In genomic region chr17:67443931-67444597, GRCh38 we compare ENCODE assay signal across 11 cellular contexts.
DNase-seq lines count a peak whose midpoint lies in the region; ATAC-seq and TF ChIP-seq lines count a peak whose summit lies in the region.
"Had no signal": no experiment of that assay in that cellular context is flagged by ENCODE, and none has a peak within 500 bp of the region (broad histone marks: within the 10 kb centered on the region; RNA-seq: fewer than 3 reads in every experiment).

No MANE protein-coding gene starts in this region.

- H3K4me3 Mint-ChIP-seq in H9 = no peak overlapping the region
- no peak overlapping the region for H3K4me3 Mint-ChIP-seq in activated naive CD8-positive, alpha-beta T cell

- no peak overlapping the region for H2BK5ac ChIP-seq in H9 (ENCODE audit: insufficient read length, low read length)

- H2BK120ac ChIP-seq in H9 (ENCODE audit: low read depth, low read length, poor library complexity, severe bottlenecking) = no peak overlapping the region

- DNase-seq in H9 = no peak
- DNase-seq in Right ventricle myocardium superior = no peak
- no peak for DNase-seq in gastrocnemius medialis
- DNase-seq in GM10248 (ENCODE audit: extremely low spot score) = no peak
- DNase-seq in hippocampal formation (lab: John Stamatoyannopoulos, UW) = no peak
- no peak for DNase-seq in NCI-H510A treated with DMSO at 0.1 percent for 48 hours (lab: John Stamatoyannopoulos, UW)
- DNase-seq: Kasumi-1; NK-92 treated with Interleukin-12 subunit alpha and Interleukin-12 subunit beta, amount 100 ng/mL, for 24 hours; nucleus accumbens had no signal

- no peaks in the 10 kb centered on the region for H3K27me3 ChIP-seq in H9 (ENCODE audit: insufficient read depth, low read length)
- H3K27me3 ChIP-seq in gastrocnemius medialis = peaks cover 0 to 4% (median 2%) of the 10 kb centered on the region in 3 donors

- no peak overlapping the region for H4K91ac ChIP-seq in H9 (ENCODE audit: insufficient read length, low read depth, low read length)

- peak overlapping the region; percentile 20 to 89 (median 63); a peak in 5 of 7 replicates for H3K27ac Mint-ChIP-seq in H9
- peak overlapping the region; percentile 87 for H3K27ac Mint-ChIP-seq in activated naive CD8-positive, alpha-beta T cell

- H3K4me1 Mint-ChIP-seq in H9 = peaks cover 50 to 52% of the 10 kb centered on the region in 2 experiments
- H3K4me1 Mint-ChIP-seq in activated naive CD8-positive, alpha-beta T cell (ENCODE audit: low read depth) = peaks cover 84% of the 10 kb centered on the region

- no peak overlapping the region for H3K9ac ChIP-seq in H9 (ENCODE audit: extremely low read depth, insufficient read length, low read length)

- peak; percentile 81 for ATAC-seq in Right ventricle myocardium superior (ENCODE audit: poor library complexity)
- peak in 1 of 2 donors; percentile 17 for ATAC-seq in gastrocnemius medialis
- no peak for ATAC-seq in GM19397 (IDR thresholded peaks at IDR 0.05; ENCODE audit: unreplicated experiment)

- no peaks in the 10 kb centered on the region for H3K23me2 ChIP-seq in H9 (ENCODE audit: insufficient read length, low read depth, low read length, poor library complexity, severe bottlenecking)

- no peak overlapping the region for H2BK12ac ChIP-seq in H9 (ENCODE audit: insufficient read length, low read depth, low read length)

- H3K4ac ChIP-seq in H9 (ENCODE audit: low read depth, low read length) = no peak overlapping the region

- H3K36me3 ChIP-seq in gastrocnemius medialis = no peaks in the 10 kb centered on the region

- H3K27ac ChIP-seq in H9 (ENCODE audit: insufficient read length, low read depth, low read length) (no peak overlapping the region), gastrocnemius medialis (peak overlapping the region; percentile 13 to 64 (median 56))

- no peak overlapping the region for H3K14ac ChIP-seq in H9 (ENCODE audit: insufficient read depth, low read length)

- H3K18ac ChIP-seq in H9 (ENCODE audit: insufficient read length, low read depth, low read length) = no peak overlapping the region

- peaks cover 0 to 6% of the 10 kb centered on the region in 2 experiments; a peak in 1 of 5 replicates for H3K9me3 Mint-ChIP-seq in H9
- H3K9me3 Mint-ChIP-seq in activated naive CD8-positive, alpha-beta T cell (ENCODE audit: low read depth) = no peaks in the 10 kb centered on the region

- no peak for TF ChIP-seq CTCF in H9 (conservative IDR thresholded peaks at IDR 0.05)
- no peak for TF ChIP-seq CTCF in gastrocnemius medialis (IDR thresholded peaks at IDR 0.05 in 4 of 5, conservative IDR thresholded peaks at IDR 0.05 in 1 of 5)
- TF ChIP-seq CTCF in GM10248 (IDR thresholded peaks at IDR 0.05; ENCODE audit: control extremely low read depth, extremely low read depth, low read depth, missing control alignments) = no peak

- H2BK15ac ChIP-seq in H9 (ENCODE audit: low read depth, low read length) = no peak overlapping the region

- H3K4me1 ChIP-seq in H9 (ENCODE audit: insufficient read depth, low read length) = peaks cover 2% of the 10 kb centered on the region; the same call in 1 of the 2 replicates
- H3K4me1 ChIP-seq in gastrocnemius medialis = peaks cover 11 to 12% of the 10 kb centered on the region in 2 donors

- H3K79me2 ChIP-seq in H9 (ENCODE audit: insufficient read depth, low read length) = no peaks in the 10 kb centered on the region

- POLR2A ChIA-PET in GM10248 (lab: Yijun Ruan, JAX) = no interaction called here

- no peak overlapping the region for H3K4me2 ChIP-seq in H9 (ENCODE audit: insufficient read depth, insufficient read length, low read length)

- H3K9me3 ChIP-seq in H9 (ENCODE audit: control insufficient read depth, low read depth, low read length) (no peaks in the 10 kb centered on the region), gastrocnemius medialis (no peaks in the 10 kb centered on the region)

- no peaks in the 10 kb centered on the region; a peak in 1 of 7 replicates for H3K36me3 Mint-ChIP-seq in H9 (ENCODE audit: insufficient read depth in 1 of 3, low read depth in 3 of 3)
- H3K36me3 Mint-ChIP-seq in activated naive CD8-positive, alpha-beta T cell = peaks cover 9% of the 10 kb centered on the region

- H3K23ac ChIP-seq in H9 (ENCODE audit: insufficient read length, low read depth, low read length) = no peak overlapping the region

- no peak for TF ChIP-seq POLR2A in gastrocnemius medialis (IDR thresholded peaks at IDR 0.05)

- no peak overlapping the region for H3T11ph ChIP-seq in H9 (ENCODE audit: low read length)

- CTCF ChIA-PET in GM10248 (lab: Yijun Ruan, JAX) = interaction anchor here (4.9 kb wide), 1 partner anchor 32 kb away, joined by 19 read pairs; no protein-coding TSS in a partner anchor

- no peak overlapping the region for H2AK5ac ChIP-seq in H9 (ENCODE audit: insufficient read length, low read length)

- H2BK20ac ChIP-seq in H9 (ENCODE audit: low read depth, low read length, poor library complexity, severe bottlenecking) = no peak overlapping the region

- H3K79me1 ChIP-seq in H9 (ENCODE audit: insufficient read depth, low read depth, low read length, poor library complexity, severe bottlenecking) = no peaks in the 10 kb centered on the region

- no peaks in the 10 kb centered on the region for H4K20me1 ChIP-seq in H9 (ENCODE audit: control insufficient read depth, insufficient read depth, insufficient read length)

- H3K27me3 Mint-ChIP-seq in H9 (ENCODE audit: low read depth) = no peaks in the 10 kb centered on the region
- H3K27me3 Mint-ChIP-seq in activated naive CD8-positive, alpha-beta T cell = no peaks in the 10 kb centered on the region

- intact Hi-C loops in Right ventricle myocardium superior (cut with DNase I) (no loop called here), gastrocnemius medialis (cut with DNase I; ENCODE audit: low total_unique reads) (no loop called here)

- H3K4me3 ChIP-seq in gastrocnemius medialis = no peak overlapping the region

- no CpG with 5 or more reads among the region's 6 CpGs for WGBS in H9 (ENCODE audit: extremely low coverage, insufficient read length, low lambda C conversion rate)

- no peak overlapping the region for H2AFZ ChIP-seq in H9 (ENCODE audit: low read length)

- H4K8ac ChIP-seq in H9 (replicated peaks; ENCODE audit: insufficient read length, low read depth, low read length) = no peak overlapping the region

- no peak overlapping the region for H4K5ac ChIP-seq in H9 (ENCODE audit: insufficient read length, low read depth, low read length)

- no peak overlapping the region for H3K56ac ChIP-seq in H9 (ENCODE audit: insufficient read length, low read depth, low read length)

- in situ Hi-C loops in gastrocnemius medialis (cut with MboI; ENCODE audit: low sequenced_read_pairs in 4 of 4) = no loop called here
